Comparison of ENCODE assay signal across 11 cellular contexts in genomic region chr14:25132094-25132493, GRCh38.
"Had no signal": no experiment of that assay in that cellular context is flagged by ENCODE, and none has a peak within 500 bp of the region (broad histone marks: within the 10 kb centered on the region; RNA-seq: fewer than 3 reads in every experiment).

No MANE protein-coding gene starts in this region.

- H3K9me3 ChIP-seq: ovary, right atrium auricular region had no signal

- H3K9me3 Mint-ChIP-seq: endodermal cell, memory B cell, mesothelial cell of epicardium, natural killer cell, neural crest cell, type B pancreatic cell had no signal

- H3K4me3 Mint-ChIP-seq: endodermal cell, memory B cell, natural killer cell, neural crest cell had no signal

- H3K36me3 ChIP-seq: ovary, right atrium auricular region had no signal

- H3K27ac Mint-ChIP-seq: endodermal cell, memory B cell, mesothelial cell of epicardium, natural killer cell had no signal

- H3K27ac ChIP-seq: coronary artery, foreskin keratinocyte, hepatocyte, ovary, right atrium auricular region had no signal

- H3K27me3 ChIP-seq: hepatocyte, ovary, right atrium auricular region had no signal

- H3K79me2 ChIP-seq: hepatocyte had no signal

- H3K4me3 ChIP-seq: coronary artery, hepatocyte, ovary, right atrium auricular region had no signal

- H3K4me1 ChIP-seq: foreskin keratinocyte had no signal

- H3K36me3 Mint-ChIP-seq: memory B cell, mesothelial cell of epicardium, natural killer cell, type B pancreatic cell had no signal
